Comparison of ENCODE assay signal across 7 cellular contexts in genomic region chr17:1186923-1187771, GRCh38. TPM values are rescaled to one million over a fixed set of nuclear protein-coding genes. Genes with fewer than 3 reads are reported as not detected.
DNase-seq lines count a peak whose midpoint lies in the region; ATAC-seq and TF ChIP-seq lines count a peak whose summit lies in the region.

No MANE protein-coding gene starts in this region.

- CTCF ChIA-PET in mammary epithelial cell (lab: Charles Lee; ENCODE audit: low non-redundant PET): interaction anchor here (0.7 to 1.6 kb wide), 3 partner anchors 49 to 204 kb away, joined by 3 to 6 read pairs (median 3); no protein-coding TSS in a partner anchor

- peak overlapping the region; percentile 54 for H3K4me2 ChIP-seq in mammary epithelial cell (ENCODE audit: insufficient read depth, low read depth, low read length)

- H2AFZ ChIP-seq in mammary epithelial cell (ENCODE audit: low read depth, low read length): peak overlapping the region; percentile 78

- TF ChIP-seq CTCF in GM12874 (IDR thresholded peaks at IDR 0.05; ENCODE audit: insufficient read depth, low read depth, low read length) (peak; percentile 98), WERI-Rb-1 (IDR thresholded peaks at IDR 0.05; ENCODE audit: low read depth, low read length) (peak; percentile 96), mammary epithelial cell (conservative IDR thresholded peaks at IDR 0.05 in 1 of 2, IDR thresholded peaks at IDR 0.05 in 1 of 2; ENCODE audit: extremely low read depth in 1 of 2, insufficient read depth in 1 of 2, low read depth in 1 of 2, low read length in 2 of 2) (peak; percentile 95 to 99), spleen (IDR thresholded peaks at IDR 0.05 in 8 of 11, conservative IDR thresholded peaks at IDR 0.05 in 3 of 11) (peak; percentile 87 to 98 (median 97))

- peak overlapping the region; percentile 22; the same call in 1 of the 2 replicates for H3K27ac ChIP-seq in WERI-Rb-1
- no peak overlapping the region for H3K27ac ChIP-seq in mammary epithelial cell (ENCODE audit: insufficient read depth, low read depth, low read length)
- peak overlapping the region in 4 of 8 donors; percentile 19 to 59 (median 34) for H3K27ac ChIP-seq in spleen

- DNase-seq in NCI-H1436 (lab: John Stamatoyannopoulos, UW): peak; percentile 72
- peak; percentile 85 for DNase-seq in WERI-Rb-1
- DNase-seq in mammary epithelial cell: peak; percentile 74
- DNase-seq in iPS-NIHi7 (ENCODE audit: extremely low spot score): peak; percentile 93
- peak; percentile 96 for DNase-seq in spleen

- intact Hi-C loops in mammary epithelial cell (cut with micrococcal nuclease) (loop anchor here (1.0 kb wide), 4 partner anchors 9 to 129 kb away; no protein-coding TSS in a partner anchor), spleen (cut with DNase I; ENCODE audit: low total_unique reads) (loop anchor here (5.0 kb wide), 1 partner anchor 65 kb away; no protein-coding TSS in a partner anchor)

- H4K20me1 ChIP-seq in mammary epithelial cell (ENCODE audit: insufficient read depth, low read length): no peaks in the 10 kb centered on the region

- no peaks in the 10 kb centered on the region for H3K9me3 ChIP-seq in WERI-Rb-1 (ENCODE audit: severe bottlenecking)
- H3K9me3 ChIP-seq in mammary epithelial cell (replicated peaks; ENCODE audit: insufficient read depth, low read length): no peaks in the 10 kb centered on the region
- H3K9me3 ChIP-seq in spleen: no peaks in the 10 kb centered on the region

- H3K4me1 ChIP-seq in mammary epithelial cell (ENCODE audit: insufficient read depth, low read length) (peaks cover 18% of the 10 kb centered on the region), spleen (peaks cover 30 to 74% (median 52%) of the 10 kb centered on the region in 6 donors)

- no peaks in the 10 kb centered on the region for H3K79me2 ChIP-seq in mammary epithelial cell (ENCODE audit: insufficient read depth, low read length)

- H3K9ac ChIP-seq in mammary epithelial cell (ENCODE audit: insufficient read depth, low read length): no peak overlapping the region

- TF ChIP-seq POLR2A in spleen (IDR thresholded peaks at IDR 0.05): no peak

- in situ Hi-C loops in mammary epithelial cell (cut with MboI; ENCODE audit: low sequenced_read_pairs in 2 of 2): loop anchor here in 1 of 2 donors (5.0 kb wide), 1 partner anchor 60 kb away; no protein-coding TSS in a partner anchor

- dilution Hi-C loops in mammary epithelial cell (cut with HindIII; ENCODE audit: low sequenced_read_pairs): no loop called here

- H3K27me3 ChIP-seq in WERI-Rb-1 (ENCODE audit: insufficient read depth, low read depth, severe bottlenecking) (no peaks in the 10 kb centered on the region), mammary epithelial cell (ENCODE audit: insufficient read depth, low read length) (no peaks in the 10 kb centered on the region), spleen (replicated peaks in 1 of 7) (no peaks in the 10 kb centered on the region)

- H3K4me3 ChIP-seq in WERI-Rb-1 (ENCODE audit: low read depth, low read length) (no peak overlapping the region), mammary epithelial cell (replicated peaks in 1 of 3; ENCODE audit: insufficient read depth in 1 of 3, low read depth in 2 of 3, low read length in 3 of 3) (no peak overlapping the region), spleen (peak overlapping the region in 2 of 8 donors; percentile 19 to 27)

- no peak for ATAC-seq in GM21529 (IDR thresholded peaks at IDR 0.05; ENCODE audit: unreplicated experiment)

- no TSS peak for BruUV-seq in mammary epithelial cell (replicated peaks; lab: Mats Ljungman, UMichigan)

- WGBS in mammary epithelial cell (ENCODE audit: low coverage, missing lambda C conversion rate): 19% methylated on average over 29 of the region's 34 CpGs
- 41 to 49% (median 43%) methylated on average over 23 to 34 of the region's 34 CpGs for WGBS in spleen, 5 donors

- H3K36me3 ChIP-seq in WERI-Rb-1 (no peaks in the 10 kb centered on the region), mammary epithelial cell (ENCODE audit: insufficient read depth, low read length) (no peaks in the 10 kb centered on the region), spleen (no peaks in the 10 kb centered on the region)

RNA-seq across cellular contexts. Expression of gene ABR, which starts 7.4 kb away (rescaled TPM):
- total RNA-seq in mammary epithelial cell: 10 to 100 TPM; 64.7 to 86.9 TPM
- 73.6 TPM for polyA plus RNA-seq in mammary epithelial cell
- 168 TPM for polyA minus RNA-seq in mammary epithelial cell
- 100 to 1,000 TPM; 113 to 183 (median 136) TPM for total RNA-seq in spleen
- polyA plus RNA-seq in spleen: 10 to 100 TPM; 18.5 to 50.1 (median 22.2) TPM
